ENCODE assay signal across 7 cellular contexts in genomic region chr15:90351479-90352108, GRCh38. TPM values are rescaled to one million over a fixed set of nuclear protein-coding genes. Genes with fewer than 3 reads are reported as not detected.
DNase-seq lines count a peak whose midpoint lies in the region; ATAC-seq and TF ChIP-seq lines count a peak whose summit lies in the region.

No MANE protein-coding gene starts in this region.

- H3K27ac ChIP-seq in colonic mucosa (no peak overlapping the region), muscle layer of colon (ENCODE audit: low read depth, low read length) (no peak overlapping the region)

- H3K4me3 ChIP-seq in NB4 (ENCODE audit: low read depth, low read length) (peak overlapping the region; percentile 68), colonic mucosa (peak overlapping the region; percentile 68), muscle layer of colon (ENCODE audit: low read depth in 1 of 2, low read length in 2 of 2) (peak overlapping the region; percentile 94 to 99)

- H3K9me3 ChIP-seq in colonic mucosa (no peaks in the 10 kb centered on the region), muscle layer of colon (ENCODE audit: low read length) (no peaks in the 10 kb centered on the region)

- DNase-seq in NB4 (ENCODE audit: low read depth) (no peak), colonic mucosa (no peak), AG08396 (ENCODE audit: low spot score) (no peak), KG1 (lab: John Stamatoyannopoulos, UW) (no peak), NCI-H82 (lab: John Stamatoyannopoulos, UW) (no peak)

- no peaks in the 10 kb centered on the region for H3K36me3 ChIP-seq in colonic mucosa
- no peaks in the 10 kb centered on the region for H3K36me3 ChIP-seq in muscle layer of colon (ENCODE audit: insufficient read depth, low read length)

- H3K9ac ChIP-seq in colonic mucosa (ENCODE audit: low read depth in 2 of 2, low read length in 2 of 2) (peak overlapping the region; percentile 37 to 93), muscle layer of colon (ENCODE audit: low read length) (no peak overlapping the region)

- intact Hi-C loops in colonic mucosa (cut with DNase I), result no loop called here

- peak; percentile 6 for ATAC-seq in GM21717 (IDR thresholded peaks at IDR 0.05; ENCODE audit: unreplicated experiment)

- TF ChIP-seq CTCF in NB4 (IDR thresholded peaks at IDR 0.05; ENCODE audit: low read depth, low read length) (no peak), colonic mucosa (IDR thresholded peaks at IDR 0.05) (no peak)

- peaks cover 2% of the 10 kb centered on the region for H3K4me1 ChIP-seq in colonic mucosa
- no peaks in the 10 kb centered on the region for H3K4me1 ChIP-seq in muscle layer of colon (ENCODE audit: insufficient read depth, low read length)

- TF ChIP-seq POLR2A in NB4 (IDR thresholded peaks at IDR 0.05; ENCODE audit: extremely low read depth, insufficient read length), result no peak

- no peaks in the 10 kb centered on the region for H3K27me3 ChIP-seq in colonic mucosa
- H3K27me3 ChIP-seq in muscle layer of colon (ENCODE audit: control insufficient read depth in 1 of 2, insufficient read depth in 2 of 2, low read length in 2 of 2), result no peaks in the 10 kb centered on the region

RNA-seq across cellular contexts. Expression of gene ZNF774, which starts 0.5 kb away (rescaled TPM):
- total RNA-seq in colonic mucosa, result 10 to 100 TPM; 13.7 to 13.9 TPM

RNA-seq across cellular contexts. Expression of gene IQGAP1, which starts 36.4 kb away (rescaled TPM):
- total RNA-seq in colonic mucosa, result 100 to 1,000 TPM; 210 to 243 TPM
